Comparison of ENCODE assay signal across 9 cellular contexts in genomic region chr6:112252571-112253504, GRCh38. TPM values are rescaled to one million over a fixed set of nuclear protein-coding genes. Genes with fewer than 3 reads are reported as not detected.
DNase-seq lines count a peak whose midpoint lies in the region; ATAC-seq and TF ChIP-seq lines count a peak whose summit lies in the region.
"Had no signal": no experiment of that assay in that cellular context is flagged by ENCODE, and none has a peak within 500 bp of the region (broad histone marks: within the 10 kb centered on the region; RNA-seq: fewer than 3 reads in every experiment).

No MANE protein-coding gene starts in this region.

- H3K27me3 Mint-ChIP-seq in CD8-positive, alpha-beta T cell (ENCODE audit: low read depth): peaks cover 38% of the 10 kb centered on the region

- no peaks in the 10 kb centered on the region for H3K9me3 Mint-ChIP-seq in CD8-positive, alpha-beta T cell

- CTCF ChIA-PET in CD8-positive, alpha-beta T cell (lab: Charles Lee): no interaction called here
- CTCF ChIA-PET in PC-3 (lab: Charles Lee): no interaction called here

- intact Hi-C loops in CD8-positive, alpha-beta T cell (cut with DNase I, micrococcal nuclease): no loop called here
- intact Hi-C loops in PC-3 (cut with micrococcal nuclease): loop anchor here (5.0 kb wide), 1 partner anchor 51 kb away; no protein-coding TSS in a partner anchor

- no peak overlapping the region for H3K27ac Mint-ChIP-seq in CD8-positive, alpha-beta T cell

- POLR2A ChIA-PET in CD8-positive, alpha-beta T cell (lab: Charles Lee): no interaction called here
- POLR2A ChIA-PET in PC-3 (lab: Charles Lee; ENCODE audit: unreplicated experiment): interaction anchor here (0.6 kb wide), 1 partner anchor 73 kb away, joined by 3 read pairs; no protein-coding TSS in a partner anchor

- no peak for TF ChIP-seq CTCF in CD8-positive, alpha-beta T cell (IDR thresholded peaks at IDR 0.05)
- no peak for TF ChIP-seq CTCF in PC-3 (conservative IDR thresholded peaks at IDR 0.05; ENCODE audit: low read depth, low read length)
- TF ChIP-seq CTCF in fibroblast of mammary gland (conservative IDR thresholded peaks at IDR 0.05; ENCODE audit: control insufficient read depth, insufficient read depth, low read depth, low read length): no peak
- no peak for TF ChIP-seq CTCF in osteoblast (IDR thresholded peaks at IDR 0.05; ENCODE audit: extremely low read depth, low read depth, low read length)

- peak overlapping the region; percentile 88 for H3K4me2 ChIP-seq in PC-3 (ENCODE audit: low read length)
- H3K4me2 ChIP-seq in osteoblast (ENCODE audit: insufficient read depth, low read length): peak overlapping the region; percentile 90

- H3K4me1 ChIP-seq in CD8-positive, alpha-beta T cell (ENCODE audit: insufficient read depth, low read length): peaks cover 4% of the 10 kb centered on the region
- H3K4me1 ChIP-seq in PC-3 (ENCODE audit: insufficient read depth, low read length): peaks cover 13% of the 10 kb centered on the region
- H3K4me1 ChIP-seq in osteoblast (ENCODE audit: insufficient read depth, low read length): peaks cover 32% of the 10 kb centered on the region

- H3K4me3 ChIP-seq in CD8-positive, alpha-beta T cell (ENCODE audit: low read depth, low read length): no peak overlapping the region
- H3K4me3 ChIP-seq in PC-3 (ENCODE audit: low read length) (peak overlapping the region; percentile 80), fibroblast of mammary gland (ENCODE audit: control insufficient read depth, low read depth, low read length) (peak overlapping the region; percentile 94), osteoblast (ENCODE audit: insufficient read depth, low read length) (peak overlapping the region; percentile 95)

- H3K36me3 Mint-ChIP-seq in CD8-positive, alpha-beta T cell: no peaks in the 10 kb centered on the region

- H3K27me3 ChIP-seq in CD8-positive, alpha-beta T cell (ENCODE audit: insufficient read depth, low read length): peaks cover 7% of the 10 kb centered on the region
- H3K27me3 ChIP-seq in PC-3 (ENCODE audit: low read length) (no peaks in the 10 kb centered on the region), osteoblast (ENCODE audit: insufficient read depth, low read length) (no peaks in the 10 kb centered on the region)

- peak overlapping the region; percentile 70 for H3K4me3 Mint-ChIP-seq in CD8-positive, alpha-beta T cell

- no peak for ATAC-seq in CD8-positive, alpha-beta T cell
- ATAC-seq in PC-3: no peak
- no peak for ATAC-seq in HG02973 (IDR thresholded peaks at IDR 0.05; ENCODE audit: unreplicated experiment)
- no peak for ATAC-seq in HG03095 (IDR thresholded peaks at IDR 0.05; ENCODE audit: unreplicated experiment)

- no peaks in the 10 kb centered on the region for H3K9me3 ChIP-seq in CD8-positive, alpha-beta T cell (ENCODE audit: low read length)
- H3K9me3 ChIP-seq in PC-3 (ENCODE audit: low read length): no peaks in the 10 kb centered on the region
- no peaks in the 10 kb centered on the region for H3K9me3 ChIP-seq in osteoblast (ENCODE audit: low read depth, low read length)

- no peak overlapping the region for H3K27ac ChIP-seq in CD8-positive, alpha-beta T cell (ENCODE audit: low read depth, low read length)
- H3K27ac ChIP-seq in PC-3 (ENCODE audit: low read length): no peak overlapping the region
- H3K27ac ChIP-seq in osteoblast (ENCODE audit: low read depth, low read length): peak overlapping the region; percentile 93

- H3F3A ChIP-seq in PC-3 (ENCODE audit: low read length, unreplicated experiment): no peaks in the 10 kb centered on the region

- H3K4me1 Mint-ChIP-seq in CD8-positive, alpha-beta T cell (ENCODE audit: low read depth): peaks cover 13% of the 10 kb centered on the region

- H3K36me3 ChIP-seq in CD8-positive, alpha-beta T cell (ENCODE audit: insufficient read depth, low read length): no peaks in the 10 kb centered on the region
- H3K36me3 ChIP-seq in PC-3 (ENCODE audit: low read depth, low read length): no peaks in the 10 kb centered on the region
- H3K36me3 ChIP-seq in osteoblast (ENCODE audit: insufficient read depth, low read length): peaks cover 24% of the 10 kb centered on the region

- no peak for DNase-seq in CD8-positive, alpha-beta T cell
- DNase-seq in PC-3: no peak
- DNase-seq in fibroblast of mammary gland (ENCODE audit: low read depth): peak; percentile 80
- DNase-seq in osteoblast (ENCODE audit: insufficient read length, low spot score, missing footprints): no peak
- DNase-seq in NCI-H187 treated with DMSO at 0.1 percent for 48 hours (lab: John Stamatoyannopoulos, UW): no peak
- DNase-seq in GF-D8 (lab: John Stamatoyannopoulos, UW): no peak
- DNase-seq: Karpas-422 had no signal

- H3K9ac ChIP-seq in PC-3 (ENCODE audit: low read length): peak overlapping the region; percentile 73

- H3K9me2 ChIP-seq in PC-3 (replicated peaks; ENCODE audit: low read length): no peaks in the 10 kb centered on the region

- H2AFZ ChIP-seq in PC-3 (ENCODE audit: low read length) (peak overlapping the region; percentile 91), osteoblast (ENCODE audit: low read length) (no peak overlapping the region)

- no peaks in the 10 kb centered on the region for H3K79me2 ChIP-seq in PC-3 (ENCODE audit: low read length)
- peaks cover 69% of the 10 kb centered on the region for H3K79me2 ChIP-seq in osteoblast (ENCODE audit: insufficient read depth, low read length)

- BruUV-seq in PC-3 (replicated peaks; lab: Mats Ljungman, UMichigan): no TSS peak

- H4K20me1 ChIP-seq in PC-3 (ENCODE audit: low read length) (no peaks in the 10 kb centered on the region), osteoblast (ENCODE audit: insufficient read depth, low read length) (peaks cover 4% of the 10 kb centered on the region)

RNA-seq across cellular contexts. Expression of gene LAMA4, which starts 1.5 kb away (rescaled TPM):
- not detected for total RNA-seq in CD8-positive, alpha-beta T cell
- total RNA-seq in PC-3 (2014; rRNA removed) (9.4 and 18.3 TPM in 2 replicates), osteoblast (260 and 456 TPM in 2 replicates)

Comparison
In these comparisons a context has a peak if more than half of its experiments do, and no peak if none do; other contexts are left out.
1. RNA of gene LAMA4, which starts 1.5 kb away (total RNA-seq): 260 to 456 TPM in osteoblast; 9.4 to 18.3 TPM in PC-3 and not detected in CD8-positive, alpha-beta T cell; every median in the first group is over 10 times any median in the second.